In the genomic region with DNA sequence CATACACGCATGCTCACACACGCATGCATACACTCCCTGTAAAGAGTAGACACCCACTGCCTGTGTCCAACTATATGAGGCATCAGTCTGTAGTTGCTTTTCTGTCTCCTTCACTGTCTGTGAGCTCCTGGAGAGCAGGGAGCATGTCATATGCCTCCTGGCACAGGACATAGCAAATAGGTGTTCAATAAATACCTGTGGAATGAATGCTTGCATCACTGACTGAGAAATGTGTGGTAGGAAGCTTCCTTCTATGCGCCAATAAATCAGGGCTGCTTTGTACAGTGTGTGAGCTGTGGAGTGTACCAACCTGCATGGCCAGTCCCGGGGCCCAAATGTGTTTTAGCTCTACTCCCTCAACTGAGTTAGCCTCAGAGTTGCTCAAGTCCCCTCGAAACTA, we compare ENCODE assay signal across 20 cellular contexts. TPM values are rescaled to one million over a fixed set of nuclear protein-coding genes. Genes with fewer than 3 reads are reported as not detected.
A peak's percentile ranks its signal among the peaks of the same experiment; 100 is the strongest.
DNase-seq lines count a peak whose midpoint lies in the region; ATAC-seq and TF ChIP-seq lines count a peak whose summit lies in the region.
"Had no signal": no experiment of that assay in that cellular context is flagged by ENCODE, and none has a peak within 500 bp of the region (broad histone marks: within the 10 kb centered on the region; RNA-seq: fewer than 3 reads in every experiment).

No MANE protein-coding gene starts in this region.

- H3K4me3 ChIP-seq in muscle layer of duodenum (ENCODE audit: low read depth in 1 of 2, low read length in 2 of 2) (no peak overlapping the region), transverse colon (no peak overlapping the region)
- H3K4me3 ChIP-seq: ovary had no signal

- H3K4me3 Mint-ChIP-seq in brain, result no peak overlapping the region
- H3K4me3 Mint-ChIP-seq: activated naive CD8-positive, alpha-beta T cell treated with anti-CD3 and anti-CD28 coated beads for 36 hours; naive thymus-derived CD4-positive, alpha-beta T cell had no signal

- peaks cover 0 to 4% (median 0%) of the 10 kb centered on the region in 5 experiments for H3K9me3 Mint-ChIP-seq in brain
- H3K9me3 Mint-ChIP-seq: activated naive CD8-positive, alpha-beta T cell treated with anti-CD3 and anti-CD28 coated beads for 36 hours; naive thymus-derived CD4-positive, alpha-beta T cell had no signal

- H3K9me3 ChIP-seq in muscle layer of duodenum (ENCODE audit: control insufficient read depth in 1 of 2, low read length in 2 of 2) (no peaks in the 10 kb centered on the region), transverse colon (no peaks in the 10 kb centered on the region)
- H3K9me3 ChIP-seq: ovary had no signal

- H3K27ac Mint-ChIP-seq in brain, result peak overlapping the region; percentile 1 to 97 (median 95)
- H3K27ac Mint-ChIP-seq: activated naive CD8-positive, alpha-beta T cell treated with anti-CD3 and anti-CD28 coated beads for 36 hours; naive thymus-derived CD4-positive, alpha-beta T cell had no signal

- H3K4me1 ChIP-seq in muscle layer of duodenum (ENCODE audit: control insufficient read depth in 1 of 2, insufficient read depth in 2 of 2, low read length in 2 of 2), result peaks cover 0 to 30% of the 10 kb centered on the region in 2 donors
- H3K4me1 ChIP-seq in transverse colon, result peaks cover 5 to 42% (median 16%) of the 10 kb centered on the region in 4 donors

- 83% methylated on average over 2 to 5 of the region's 5 CpGs for WGBS in transverse colon (ENCODE audit: low coverage in 1 of 2), 2 donors

- in situ Hi-C loops in transverse colon (cut with MboI; ENCODE audit: low pct_ligation_motif_present in 1 of 4, low pct_unique_long_range_greater_than_20kb in 1 of 4, low sequenced_read_pairs in 3 of 4), result no loop called here

- TF ChIP-seq POLR2A in transverse colon (IDR thresholded peaks at IDR 0.05), result no peak

- peaks cover 83% of the 10 kb centered on the region for H3K4me1 Mint-ChIP-seq in brain
- H3K4me1 Mint-ChIP-seq: activated naive CD8-positive, alpha-beta T cell treated with anti-CD3 and anti-CD28 coated beads for 36 hours had no signal

- peak; percentile 84 for DNase-seq in epithelial cell of prostate (ENCODE audit: low read depth, low spot score)
- no peak for DNase-seq in transverse colon
- DNase-seq in NCI-H510A (lab: John Stamatoyannopoulos, UW), result no peak
- DNase-seq in HK-2 (ENCODE audit: unreplicated experiment), result no peak
- DNase-seq: activated CD8-positive, alpha-beta memory T cell treated with anti-CD3 and anti-CD28 coated beads, Interleukin-2, amount 50 U/mL, for 48 hours; activated naive CD8-positive, alpha-beta T cell treated with anti-CD3 and anti-CD28 coated beads for 36 hours; effector memory CD4-positive, alpha-beta T cell; GF-D8; hippocampal formation; KG1; naive thymus-derived CD4-positive, alpha-beta T cell; NCI-H187; ovary; T-helper 9 cell had no signal

- TF ChIP-seq CTCF in brain (conservative IDR thresholded peaks at IDR 0.05) (no peak), transverse colon (IDR thresholded peaks at IDR 0.05) (no peak)

- H3K36me3 Mint-ChIP-seq in brain, result no peaks in the 10 kb centered on the region
- H3K36me3 Mint-ChIP-seq: activated naive CD8-positive, alpha-beta T cell treated with anti-CD3 and anti-CD28 coated beads for 36 hours; naive thymus-derived CD4-positive, alpha-beta T cell had no signal

- intact Hi-C loops in transverse colon (cut with DNase I; ENCODE audit: low total_unique reads), result loop anchor here (5.0 kb wide), 1 partner anchor 37 kb away; the partner anchor contains the start of gene NAV2

- ATAC-seq in GM19463 (IDR thresholded peaks at IDR 0.05; ENCODE audit: unreplicated experiment), result no peak
- ATAC-seq: HCT116; naive thymus-derived CD4-positive, alpha-beta T cell; sciatic nerve had no signal

- H3K36me3 ChIP-seq in muscle layer of duodenum (ENCODE audit: control insufficient read depth in 1 of 2, insufficient read depth in 2 of 2, low read length in 2 of 2), result no peaks in the 10 kb centered on the region
- no peaks in the 10 kb centered on the region for H3K36me3 ChIP-seq in transverse colon
- H3K36me3 ChIP-seq: ovary had no signal

- H3K27ac ChIP-seq in epithelial cell of prostate (peak overlapping the region; percentile 58), muscle layer of duodenum (ENCODE audit: low read length) (peak overlapping the region; percentile 83), transverse colon (peak overlapping the region; percentile 77 to 85 (median 78))
- H3K27ac ChIP-seq: ovary, RWPE1 had no signal

- H3K27me3 ChIP-seq in muscle layer of duodenum (ENCODE audit: low read depth, low read length) (no peaks in the 10 kb centered on the region), transverse colon (no peaks in the 10 kb centered on the region)
- H3K27me3 ChIP-seq: ovary had no signal

- H3K27me3 Mint-ChIP-seq in brain, result peaks cover 11% of the 10 kb centered on the region

- TF ChIP-seq EP300 in transverse colon (IDR thresholded peaks at IDR 0.05; ENCODE audit: low read depth), result no peak

RNA-seq across cellular contexts. Expression of gene NAV2, which starts 37.2 kb away (rescaled TPM):
- polyA plus RNA-seq in brain (ENCODE audit: insufficient read depth, low read depth, low replicate concordance), result 5.8 TPM
- total RNA-seq in transverse colon, result 10 to 100 TPM in 3 of 4 donors, 1 to 10 TPM in 1; 9.6 to 40.0 (median 23.1) TPM
- polyA plus RNA-seq: naive thymus-derived CD4-positive, alpha-beta T cell had no signal
